Comparison of ENCODE assay signal across 8 cellular contexts in genomic region chr10:89644967-89645741, GRCh38. TPM values are rescaled to one million over a fixed set of nuclear protein-coding genes. Genes with fewer than 3 reads are reported as not detected.
A peak's percentile ranks its signal among the peaks of the same experiment; 100 is the strongest.
DNase-seq lines count a peak whose midpoint lies in the region; ATAC-seq lines count a peak whose summit lies in the region.

Gene PANK1 (minus strand): TSS chr10:89645242. CDS start chr10:89644891, 351 bp downstream.

- POLR2A ChIA-PET in activated CD8-positive, alpha-beta T cell treated with anti-CD3 and anti-CD28 coated beads, Interleukin-2, amount 10 ng/mL, durations not matched to agents 7 days and 5 days (lab: Charles Lee): interaction anchor here (2.5 kb wide), 1 partner anchor 56 kb away, joined by 29 read pairs; the partner anchor contains the start of gene KIF20B

- no peak within 1 kb of the TSS for H3K27ac ChIP-seq in CD4-positive, CD25-positive, alpha-beta regulatory T cell (ENCODE audit: insufficient read depth, low read length, poor library complexity, severe bottlenecking)

- H3K27me3 ChIP-seq in CD4-positive, CD25-positive, alpha-beta regulatory T cell (ENCODE audit: control insufficient read depth, insufficient read depth, low read length): peaks cover 31% of the 10 kb centered on the region

- DNase-seq in CD4-positive, CD25-positive, alpha-beta regulatory T cell: peak; percentile 27 to 72 (median 34)
- DNase-seq in NCI-H748 treated with DMSO at 0.1 percent for 48 hours (lab: John Stamatoyannopoulos, UW): peak; percentile 66
- peak; percentile 82 for DNase-seq in activated CD8-positive, alpha-beta T cell treated with anti-CD3 and anti-CD28 coated beads, Interleukin-2, amount 10 ng/mL, durations not matched to agents 7 days and 5 days
- peak; percentile 44 for DNase-seq in effector CD8-positive, alpha-beta T cell (lab: John Stamatoyannopoulos, UW)
- DNase-seq in medulla oblongata (ENCODE audit: extremely low spot score): peak; percentile 67
- DNase-seq in stimulated activated CD8-positive, alpha-beta memory T cell treated with anti-CD3 and anti-CD28 coated beads, Interleukin-12 subunit alpha, Interleukin-12 subunit beta, amount 100 ng/mL, for 1 hour (ENCODE audit: low read depth): peak; percentile 33

- no peaks in the 10 kb centered on the region for H3K36me3 ChIP-seq in CD4-positive, CD25-positive, alpha-beta regulatory T cell (ENCODE audit: control insufficient read depth, insufficient read depth, low read length)

- peak within 1 kb of the TSS; percentile 79 for H3K4me3 ChIP-seq in CD4-positive, CD25-positive, alpha-beta regulatory T cell (ENCODE audit: low read depth, low read length)

- CTCF ChIA-PET in activated CD8-positive, alpha-beta T cell treated with anti-CD3 and anti-CD28 coated beads, Interleukin-2, amount 10 ng/mL, durations not matched to agents 7 days and 5 days (lab: Charles Lee): no interaction called here

- no peaks in the 10 kb centered on the region for H3K36me3 Mint-ChIP-seq in CD4-positive, CD25-positive, alpha-beta regulatory T cell
- no peaks in the 10 kb centered on the region for H3K36me3 Mint-ChIP-seq in activated CD8-positive, alpha-beta T cell treated with anti-CD3 and anti-CD28 coated beads, Interleukin-2, amount 10 ng/mL, durations not matched to agents 7 days and 5 days (ENCODE audit: low read depth)

- peak within 1 kb of the TSS; percentile 12 to 31 (median 29) for H3K27ac Mint-ChIP-seq in CD4-positive, CD25-positive, alpha-beta regulatory T cell
- peak within 1 kb of the TSS; percentile 83 for H3K27ac Mint-ChIP-seq in activated CD8-positive, alpha-beta T cell treated with anti-CD3 and anti-CD28 coated beads, Interleukin-2, amount 10 ng/mL, durations not matched to agents 7 days and 5 days

- H3K4me3 Mint-ChIP-seq in CD4-positive, CD25-positive, alpha-beta regulatory T cell: peak within 1 kb of the TSS; percentile 86 to 93 (median 89)
- no peak within 1 kb of the TSS for H3K4me3 Mint-ChIP-seq in activated CD8-positive, alpha-beta T cell treated with anti-CD3 and anti-CD28 coated beads, Interleukin-2, amount 10 ng/mL, durations not matched to agents 7 days and 5 days

- H3K4me1 ChIP-seq in CD4-positive, CD25-positive, alpha-beta regulatory T cell (ENCODE audit: control insufficient read depth, insufficient read depth, low read length, poor library complexity, severe bottlenecking): peaks cover 17% of the 10 kb centered on the region

- no peaks in the 10 kb centered on the region for H3K9me3 ChIP-seq in CD4-positive, CD25-positive, alpha-beta regulatory T cell (ENCODE audit: control insufficient read depth in 2 of 2, low read length in 2 of 2)

- H3K27me3 Mint-ChIP-seq in CD4-positive, CD25-positive, alpha-beta regulatory T cell: peaks cover 37% of the 10 kb centered on the region
- H3K27me3 Mint-ChIP-seq in activated CD8-positive, alpha-beta T cell treated with anti-CD3 and anti-CD28 coated beads, Interleukin-2, amount 10 ng/mL, durations not matched to agents 7 days and 5 days (ENCODE audit: low read depth): peaks cover 34% of the 10 kb centered on the region

- H3K4me1 Mint-ChIP-seq in CD4-positive, CD25-positive, alpha-beta regulatory T cell: peaks cover 5 to 7% (median 5%) of the 10 kb centered on the region in 4 donors
- peaks cover 12% of the 10 kb centered on the region for H3K4me1 Mint-ChIP-seq in activated CD8-positive, alpha-beta T cell treated with anti-CD3 and anti-CD28 coated beads, Interleukin-2, amount 10 ng/mL, durations not matched to agents 7 days and 5 days (ENCODE audit: low read depth)

- peak; percentile 26 to 42 for ATAC-seq in CD4-positive, CD25-positive, alpha-beta regulatory T cell (ENCODE audit: low read depth in 2 of 2)
- ATAC-seq in GM19328 (IDR thresholded peaks at IDR 0.05; ENCODE audit: unreplicated experiment) (peak; percentile 36), HG03457 (IDR thresholded peaks at IDR 0.05; ENCODE audit: unreplicated experiment) (peak; percentile 38)
- ATAC-seq in activated CD8-positive, alpha-beta T cell treated with anti-CD3 and anti-CD28 coated beads, Interleukin-2, amount 10 ng/mL, durations not matched to agents 7 days and 5 days: peak; percentile 54

- no peaks in the 10 kb centered on the region for H3K9me3 Mint-ChIP-seq in CD4-positive, CD25-positive, alpha-beta regulatory T cell
- H3K9me3 Mint-ChIP-seq in activated CD8-positive, alpha-beta T cell treated with anti-CD3 and anti-CD28 coated beads, Interleukin-2, amount 10 ng/mL, durations not matched to agents 7 days and 5 days (ENCODE audit: insufficient read depth): no peaks in the 10 kb centered on the region

RNA-seq across cellular contexts. Expression of gene PANK1, which starts in this region (rescaled TPM):
- 0.49 TPM for total RNA-seq in CD4-positive, CD25-positive, alpha-beta regulatory T cell
- under 1 TPM in 2 of 4 donors, not detected in 2; 0.17 to 0.41 TPM for polyA plus RNA-seq in CD4-positive, CD25-positive, alpha-beta regulatory T cell
- total RNA-seq in activated CD8-positive, alpha-beta T cell treated with anti-CD3 and anti-CD28 coated beads, Interleukin-2, amount 10 ng/mL, durations not matched to agents 7 days and 5 days: 1 to 10 TPM; 6.4 to 7.0 TPM

Comparison
In these comparisons a context has a peak if more than half of its experiments do, and no peak if none do; other contexts are left out.
1. Peak in DNase-seq, ATAC-seq and H3K4me3 ChIP-seq in CD4-positive, CD25-positive, alpha-beta regulatory T cell; RNA of the gene not detected or under 1 TPM.